In genomic region chr4:127881565-127881869, GRCh38 we compare ENCODE assay signal across 7 cellular contexts. TPM values are rescaled to one million over a fixed set of nuclear protein-coding genes. Genes with fewer than 3 reads are reported as not detected.
DNase-seq lines count a peak whose midpoint lies in the region; ATAC-seq and TF ChIP-seq lines count a peak whose summit lies in the region.

No MANE protein-coding gene starts in this region.

- peaks cover 14% of the 10 kb centered on the region for H3K4me1 Mint-ChIP-seq in activated CD4-positive, alpha-beta memory T cell treated with anti-CD3 and anti-CD28 coated beads for 36 hours (ENCODE audit: low read depth)
- peaks cover 21 to 33% of the 10 kb centered on the region in 2 donors for H3K4me1 Mint-ChIP-seq in immature natural killer cell

- H3K27ac ChIP-seq in thoracic aorta = no peak overlapping the region

- H3K27ac Mint-ChIP-seq in activated CD4-positive, alpha-beta memory T cell treated with anti-CD3 and anti-CD28 coated beads for 36 hours = peak overlapping the region; percentile 98
- H3K27ac Mint-ChIP-seq in immature natural killer cell = peak overlapping the region in 5 of 6 donors; percentile 20 to 98 (median 96)

- TF ChIP-seq CTCF in thoracic aorta (IDR thresholded peaks at IDR 0.05) = no peak

- peaks cover 8 to 12% of the 10 kb centered on the region in 2 donors for H3K4me1 ChIP-seq in thoracic aorta (ENCODE audit: control insufficient read depth in 1 of 2, low read depth in 2 of 2)

- CTCF ChIA-PET in activated CD4-positive, alpha-beta memory T cell treated with anti-CD3 and anti-CD28 coated beads for 36 hours (lab: Charles Lee) = no interaction called here
- CTCF ChIA-PET in HEK293T (lab: Yijun Ruan, JAX) = interaction anchor here (0.6 kb wide), 1 partner anchor 181 kb away, joined by 3 read pairs; no protein-coding TSS in a partner anchor

- no peaks in the 10 kb centered on the region for H3K27me3 ChIP-seq in thoracic aorta (replicated peaks; ENCODE audit: insufficient read depth)

- H3K36me3 Mint-ChIP-seq in activated CD4-positive, alpha-beta memory T cell treated with anti-CD3 and anti-CD28 coated beads for 36 hours = peaks cover 36% of the 10 kb centered on the region
- peaks cover 0 to 4% (median 0%) of the 10 kb centered on the region in 3 donors for H3K36me3 Mint-ChIP-seq in immature natural killer cell

- no peaks in the 10 kb centered on the region for H3K36me3 ChIP-seq in thoracic aorta

- H3K4me3 Mint-ChIP-seq in activated CD4-positive, alpha-beta memory T cell treated with anti-CD3 and anti-CD28 coated beads for 36 hours = peak overlapping the region; percentile 95
- peak overlapping the region; percentile 96 to 99 (median 97) for H3K4me3 Mint-ChIP-seq in immature natural killer cell

- H3K27me3 Mint-ChIP-seq in activated CD4-positive, alpha-beta memory T cell treated with anti-CD3 and anti-CD28 coated beads for 36 hours = peaks cover 2% of the 10 kb centered on the region
- H3K27me3 Mint-ChIP-seq in immature natural killer cell (ENCODE audit: low read depth in 3 of 3) = peaks cover 4 to 19% (median 12%) of the 10 kb centered on the region in 3 donors

- H3K4me3 ChIP-seq in thoracic aorta = peak overlapping the region; percentile 80

- H3K9me3 Mint-ChIP-seq in activated CD4-positive, alpha-beta memory T cell treated with anti-CD3 and anti-CD28 coated beads for 36 hours = no peaks in the 10 kb centered on the region
- H3K9me3 Mint-ChIP-seq in immature natural killer cell = no peaks in the 10 kb centered on the region

- H3K9me3 ChIP-seq in thoracic aorta = no peaks in the 10 kb centered on the region

- peak; percentile 33 for ATAC-seq in GM19043 (IDR thresholded peaks at IDR 0.05; ENCODE audit: low read depth, unreplicated experiment)
- ATAC-seq in HG02973 (IDR thresholded peaks at IDR 0.05; ENCODE audit: unreplicated experiment) = peak; percentile 33
- no peak for ATAC-seq in thoracic aorta (ENCODE audit: insufficient number of reproducible peaks, low FRiP score, low read depth)

- DNase-seq in activated CD4-positive, alpha-beta memory T cell treated with anti-CD3 and anti-CD28 coated beads for 36 hours = no peak
- DNase-seq in immature natural killer cell = peak in 1 of 3 donors; percentile 14
- no peak for DNase-seq in thoracic aorta (ENCODE audit: low spot score)
- DNase-seq in KBM-7 = no peak
- DNase-seq in HEK293T (ENCODE audit: extremely low spot score) = no peak

- POLR2A ChIA-PET in activated CD4-positive, alpha-beta memory T cell treated with anti-CD3 and anti-CD28 coated beads for 36 hours (lab: Charles Lee) = interaction anchor here (1.6 to 1.8 kb wide), 3 partner anchors 84 to 404 kb away, joined by 3 to 20 read pairs (median 10); partner anchors contain the start of genes ABHD18, LARP1B and MFSD8
- POLR2A ChIA-PET in HEK293T (lab: Yijun Ruan, JAX) = interaction anchor here (0.6 to 1.7 kb wide), 16 partner anchors 9 to 446 kb away, joined by 3 to 21 read pairs (median 4); partner anchors contain the start of genes ABHD18, HSPA4L, LARP1B and MFSD8

- intact Hi-C loops in activated CD4-positive, alpha-beta memory T cell treated with anti-CD3 and anti-CD28 coated beads for 36 hours (cut with micrococcal nuclease) = loop anchor here (5.0 to 10.0 kb wide), 2 partner anchors 257 to 931 kb away; no protein-coding TSS in a partner anchor

- in situ Hi-C loops in KBM-7 (cut with MboI; ENCODE audit: low pct_unique_long_range_greater_than_20kb, low sequenced_read_pairs) = no loop called here

TF ChIP-seq in HEK293T, 16 proteins besides CTCF, POLR2A, EP300 and RAD21:
- TF ChIP-seq FOXK2 (IDR thresholded peaks at IDR 0.05) = no peak
- no peak for TF ChIP-seq HDGF (IDR thresholded peaks at IDR 0.05; ENCODE audit: borderline replicate concordance)
- TF ChIP-seq ARNT (IDR thresholded peaks at IDR 0.05) = no peak
- TF ChIP-seq CTBP1 (IDR thresholded peaks at IDR 0.05; ENCODE audit: borderline replicate concordance) = no peak
- TF ChIP-seq ELF4 (IDR thresholded peaks at IDR 0.05) = no peak
- no peak for TF ChIP-seq LEF1 (IDR thresholded peaks at IDR 0.05; ENCODE audit: borderline replicate concordance)
- no peak for TF ChIP-seq FOXA1 (IDR thresholded peaks at IDR 0.05)

RNA-seq across cellular contexts. Expression of gene PLK4, which starts 0.8 kb away (rescaled TPM):
- total RNA-seq in activated CD4-positive, alpha-beta memory T cell treated with anti-CD3 and anti-CD28 coated beads for 36 hours = 10 to 100 TPM; 43.5 to 45.6 TPM
- 1 to 10 TPM; 2.0 to 3.9 (median 2.9) TPM for polyA plus RNA-seq in immature natural killer cell
- 1 to 10 TPM; 1.2 to 2.1 TPM for total RNA-seq in thoracic aorta

Comparison
In these comparisons a context has a peak if more than half of its experiments do, and no peak if none do; other contexts are left out.
1. RNA of gene PLK4, which starts 0.8 kb away (total RNA-seq): 43.5 to 45.6 TPM in activated CD4-positive, alpha-beta memory T cell treated with anti-CD3 and anti-CD28 coated beads for 36 hours; 1.2 to 2.1 TPM in thoracic aorta; every median in the first group is over 10 times any median in the second.